In the genomic region with DNA sequence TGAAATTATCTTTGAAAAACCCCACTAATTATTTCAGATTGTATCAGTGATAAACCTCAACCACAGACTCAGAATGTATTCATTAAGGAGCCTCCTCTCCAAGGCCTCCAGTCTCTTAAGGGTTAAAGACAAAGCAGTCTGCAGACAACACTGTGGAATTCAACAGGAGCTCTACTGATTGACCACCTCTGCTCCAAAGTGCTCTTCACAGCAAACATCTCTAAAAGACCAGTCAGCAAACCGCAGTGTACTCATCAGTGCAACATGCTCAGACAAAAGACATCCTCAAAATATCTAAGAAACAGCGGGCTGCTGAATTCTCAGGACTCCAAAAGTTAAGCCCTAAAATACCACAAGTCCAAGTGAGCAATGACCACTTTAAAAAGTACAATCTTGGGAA, we compare ENCODE assay signal across 18 cellular contexts. TPM values are rescaled to one million over a fixed set of nuclear protein-coding genes. Genes with fewer than 3 reads are reported as not detected.
A peak's percentile ranks its signal among the peaks of the same experiment; 100 is the strongest.
DNase-seq lines count a peak whose midpoint lies in the region; ATAC-seq and TF ChIP-seq lines count a peak whose summit lies in the region.
"Had no signal": no experiment of that assay in that cellular context is flagged by ENCODE, and none has a peak within 500 bp of the region (broad histone marks: within the 10 kb centered on the region; RNA-seq: fewer than 3 reads in every experiment).

No MANE protein-coding gene starts in this region.

- CTCF ChIA-PET in OCI-LY7 (lab: Charles Lee; ENCODE audit: unreplicated experiment): no interaction called here
- CTCF ChIA-PET in GM10248 (lab: Yijun Ruan, JAX): no interaction called here

- H3K4me2 ChIP-seq in OCI-LY7 (ENCODE audit: low read length): no peak overlapping the region

- H4K20me1 ChIP-seq in OCI-LY7 (ENCODE audit: insufficient read depth, low read length): no peaks in the 10 kb centered on the region

- no TSS peak for BruUV-seq in OCI-LY7 (replicated peaks; lab: Mats Ljungman, UMichigan)

- H3K9me3 ChIP-seq in OCI-LY7 (ENCODE audit: low read length): no peaks in the 10 kb centered on the region
- H3K9me3 ChIP-seq: lower lobe of right lung had no signal

- H3K4me1 ChIP-seq in OCI-LY7 (ENCODE audit: insufficient read depth, low read length, poor library complexity, severe bottlenecking): no peaks in the 10 kb centered on the region

- no peaks in the 10 kb centered on the region for H3K27me3 Mint-ChIP-seq in natural killer cell (ENCODE audit: low read depth in 2 of 2)
- no peaks in the 10 kb centered on the region for H3K27me3 Mint-ChIP-seq in natural killer cell treated with Interleukin-12 subunit alpha and Interleukin-12 subunit beta and Interleukin-15 and Interleukin-18, amount 100 ng/mL, for 72 hours
- H3K27me3 Mint-ChIP-seq: activated CD8-positive, alpha-beta memory T cell treated with anti-CD3 and anti-CD28 coated beads, Interleukin-2, amount 10 ng/mL, durations not matched to agents 7 days and 5 days; IgD-negative memory B cell had no signal

- H3K27ac Mint-ChIP-seq in natural killer cell: peak overlapping the region; percentile 71 to 82
- no peak overlapping the region for H3K27ac Mint-ChIP-seq in natural killer cell treated with Interleukin-12 subunit alpha and Interleukin-12 subunit beta and Interleukin-15 and Interleukin-18, amount 100 ng/mL, for 72 hours
- H3K27ac Mint-ChIP-seq: activated CD8-positive, alpha-beta memory T cell treated with anti-CD3 and anti-CD28 coated beads, Interleukin-2, amount 10 ng/mL, durations not matched to agents 7 days and 5 days; IgD-negative memory B cell had no signal

- H3K79me2 ChIP-seq in OCI-LY7 (ENCODE audit: insufficient read depth, low read depth, low read length): no peaks in the 10 kb centered on the region

- peaks cover 74% of the 10 kb centered on the region for H3K36me3 ChIP-seq in OCI-LY7 (ENCODE audit: insufficient read depth, low read length)

- ATAC-seq in natural killer cell: no peak
- ATAC-seq in natural killer cell treated with Interleukin-12 subunit alpha and Interleukin-12 subunit beta and Interleukin-15 and Interleukin-18, amount 100 ng/mL, for 72 hours: no peak
- ATAC-seq in HG03097 (IDR thresholded peaks at IDR 0.05; ENCODE audit: low FRiP score, unreplicated experiment): no peak
- ATAC-seq: activated CD8-positive, alpha-beta memory T cell treated with anti-CD3 and anti-CD28 coated beads, Interleukin-2, amount 10 ng/mL, durations not matched to agents 7 days and 5 days; lower lobe of right lung; stimulated activated naive CD8-positive, alpha-beta T cell treated with anti-CD3 and anti-CD28 coated beads, Interleukin-15, Interleukin-2, amounts not matched to agents 100 U/mL and 50 U/mL, for 24 hours had no signal

- no peaks in the 10 kb centered on the region for H3K36me3 Mint-ChIP-seq in natural killer cell
- H3K36me3 Mint-ChIP-seq in natural killer cell treated with Interleukin-12 subunit alpha and Interleukin-12 subunit beta and Interleukin-15 and Interleukin-18, amount 100 ng/mL, for 72 hours: no peaks in the 10 kb centered on the region
- H3K36me3 Mint-ChIP-seq: IgD-negative memory B cell had no signal

- intact Hi-C loops in natural killer cell (cut with micrococcal nuclease): no loop called here
- intact Hi-C loops in OCI-LY7 (cut with micrococcal nuclease; ENCODE audit: unreplicated experiment): no loop called here

- H3K9me3 Mint-ChIP-seq in natural killer cell: no peaks in the 10 kb centered on the region
- H3K9me3 Mint-ChIP-seq in natural killer cell treated with Interleukin-12 subunit alpha and Interleukin-12 subunit beta and Interleukin-15 and Interleukin-18, amount 100 ng/mL, for 72 hours: no peaks in the 10 kb centered on the region
- H3K9me3 Mint-ChIP-seq: IgD-negative memory B cell had no signal

- H3K27ac ChIP-seq in OCI-LY7 (ENCODE audit: low read depth, low read length, poor library complexity, severe bottlenecking): no peak overlapping the region

- H3K4me3 ChIP-seq in astrocyte of the spinal cord (ENCODE audit: low read depth, low read length): no peak overlapping the region
- H3K4me3 ChIP-seq in OCI-LY7 (ENCODE audit: low read depth, low read length, poor library complexity, severe bottlenecking): no peak overlapping the region
- H3K4me3 ChIP-seq: lower lobe of right lung had no signal

- DNase-seq in natural killer cell: no peak
- no peak for DNase-seq in natural killer cell treated with Interleukin-12 subunit alpha and Interleukin-12 subunit beta and Interleukin-15 and Interleukin-18, amount 100 ng/mL, for 72 hours (ENCODE audit: low spot score)
- peak; percentile 80 for DNase-seq in astrocyte of the spinal cord (ENCODE audit: low read depth, low spot score)
- peak; percentile 88 for DNase-seq in iris pigment epithelial cell (ENCODE audit: low read depth)
- DNase-seq in OCI-M2 (lab: John Stamatoyannopoulos, UW; ENCODE audit: unreplicated experiment): no peak
- DNase-seq in OCI-LY7 (ENCODE audit: low spot score): no peak
- no peak for DNase-seq in GM10248 (ENCODE audit: extremely low spot score)
- DNase-seq: activated CD8-positive, alpha-beta memory T cell treated with anti-CD3 and anti-CD28 coated beads, Interleukin-2, amount 10 ng/mL, durations not matched to agents 7 days and 5 days; activated naive CD4-positive, alpha-beta T cell; cerebellar nuclear complex; lower lobe of right lung; NCI-H1105 treated with DMSO at 0.1 percent for 48 hours; NCI-H2227 treated with DMSO at 0.1 percent for 48 hours; nucleus accumbens; small intestine; stimulated activated naive CD8-positive, alpha-beta T cell treated with anti-CD3 and anti-CD28 coated beads, Interleukin-15, Interleukin-2, amounts not matched to agents 100 U/mL and 50 U/mL, for 24 hours had no signal

- no peak overlapping the region for H3K4me3 Mint-ChIP-seq in natural killer cell
- no peak overlapping the region for H3K4me3 Mint-ChIP-seq in natural killer cell treated with Interleukin-12 subunit alpha and Interleukin-12 subunit beta and Interleukin-15 and Interleukin-18, amount 100 ng/mL, for 72 hours
- H3K4me3 Mint-ChIP-seq: activated CD8-positive, alpha-beta memory T cell treated with anti-CD3 and anti-CD28 coated beads, Interleukin-2, amount 10 ng/mL, durations not matched to agents 7 days and 5 days; IgD-negative memory B cell had no signal

- in situ Hi-C loops in astrocyte of the spinal cord (cut with HindIII; ENCODE audit: low sequenced_read_pairs): no loop called here

- no peaks in the 10 kb centered on the region for H3K9me2 ChIP-seq in OCI-LY7 (ENCODE audit: insufficient read depth, low read length)

- no peak for TF ChIP-seq CTCF in natural killer cell (IDR thresholded peaks at IDR 0.05)
- no peak for TF ChIP-seq CTCF in astrocyte of the spinal cord (IDR thresholded peaks at IDR 0.05; ENCODE audit: low read depth, low read length)
- TF ChIP-seq CTCF in OCI-LY7 (conservative IDR thresholded peaks at IDR 0.05; ENCODE audit: low read length): no peak
- no peak for TF ChIP-seq CTCF in GM10248 (IDR thresholded peaks at IDR 0.05; ENCODE audit: control extremely low read depth, extremely low read depth, low read depth, missing control alignments)

- peaks cover 17 to 21% of the 10 kb centered on the region in 2 donors for H3K4me1 Mint-ChIP-seq in natural killer cell
- H3K4me1 Mint-ChIP-seq in natural killer cell treated with Interleukin-12 subunit alpha and Interleukin-12 subunit beta and Interleukin-15 and Interleukin-18, amount 100 ng/mL, for 72 hours (ENCODE audit: low read depth in 2 of 2): peaks cover 10 to 14% of the 10 kb centered on the region in 2 donors
- H3K4me1 Mint-ChIP-seq: activated CD8-positive, alpha-beta memory T cell treated with anti-CD3 and anti-CD28 coated beads, Interleukin-2, amount 10 ng/mL, durations not matched to agents 7 days and 5 days had no signal

- no peak overlapping the region for H2AFZ ChIP-seq in OCI-LY7 (ENCODE audit: low read length)

- POLR2A ChIA-PET in OCI-LY7 (lab: Charles Lee): no interaction called here
- POLR2A ChIA-PET in GM10248 (lab: Yijun Ruan, JAX): no interaction called here

RNA-seq across cellular contexts. Expression of gene UQCC1, which starts 42.0 kb away (rescaled TPM):
- total RNA-seq in natural killer cell: 10 to 100 TPM; 22.2 to 39.7 (median 27.7) TPM
- total RNA-seq in natural killer cell treated with Interleukin-12 subunit alpha and Interleukin-12 subunit beta and Interleukin-15 and Interleukin-18, amount 100 ng/mL, for 72 hours: 10 to 100 TPM; 61.5 to 68.9 TPM
- total RNA-seq in OCI-LY7 (2014; rRNA removed; shearing (Covaris generic)): 53.0 and 65.3 TPM in 2 replicates
- 85.2 and 88.6 TPM in 2 replicates for total RNA-seq in OCI-LY7 (2022)

Comparison
In these comparisons a context has a peak if more than half of its experiments do, and no peak if none do; other contexts are left out.
1. H3K27ac Mint-ChIP-seq: peak in natural killer cell (2 of 2); none in natural killer cell treated with Interleukin-12 subunit alpha and Interleukin-12 subunit beta and Interleukin-15 and Interleukin-18, amount 100 ng/mL, for 72 hours (0 of 2).
2. DNase-seq: peak in astrocyte of the spinal cord (single experiment) and iris pigment epithelial cell (single experiment); none in natural killer cell (single experiment), natural killer cell treated with Interleukin-12 subunit alpha and Interleukin-12 subunit beta and Interleukin-15 and Interleukin-18, amount 100 ng/mL, for 72 hours (single experiment), OCI-M2 (single experiment), OCI-LY7 (single experiment) and GM10248 (single experiment).